8 cellular contexts compared by ENCODE assay signal in genomic region chr7:105005006-105005405, GRCh38. TPM values are rescaled to one million over a fixed set of nuclear protein-coding genes. Genes with fewer than 3 reads are reported as not detected.
A peak's percentile ranks its signal among the peaks of the same experiment; 100 is the strongest.
DNase-seq lines count a peak whose midpoint lies in the region; ATAC-seq, FAIRE-seq and TF ChIP-seq lines count a peak whose summit lies in the region.
"Not testable (repeated sequence)": the region's sequence is repeated elsewhere in the genome, so short reads cannot be mapped to it uniquely, and the experiment has no call there.

No MANE protein-coding gene starts in this region.

- H2AFZ ChIP-seq in SK-N-SH (ENCODE audit: low read depth); K562 (ENCODE audit: low read depth, low read length): not testable (repeated sequence)

- H3K27ac ChIP-seq in CD8-positive, alpha-beta T cell (ENCODE audit: low read depth, low read length); K562 (ENCODE audit: extremely low read depth, low read depth, low read length): not testable (repeated sequence)
- H3K27ac ChIP-seq in SK-N-SH (ENCODE audit: low read depth in 2 of 2, low read length in 1 of 2) (peak overlapping the region in 1 of 2 experiments; percentile 76; a peak in 2 of 4 replicates), gastroesophageal sphincter (peak overlapping the region in 3 of 4 donors; percentile 17 to 98 (median 79)), tibial artery (peak overlapping the region; percentile 78 to 100)

- in situ Hi-C loops in K562 (cut with MboI): not testable (repeated sequence)

- CTCF ChIA-PET in CD8-positive, alpha-beta T cell (lab: Charles Lee): interaction anchor here (1.3 to 3.7 kb wide), 2 partner anchors 23 to 49 kb away, joined by 3 to 33 read pairs; no protein-coding TSS in a partner anchor
- CTCF ChIA-PET in SK-N-SH (lab: Yijun Ruan, JAX): interaction anchor here (0.8 to 3.1 kb wide), 4 partner anchors 9 to 24 kb away, joined by 3 to 13 read pairs (median 5); partner anchors contain the start of gene KMT2E
- CTCF ChIA-PET in activated CD8-positive, alpha-beta memory T cell treated with anti-CD3 and anti-CD28 coated beads, Interleukin-2, amount 10 ng/mL, durations not matched to agents 7 days and 5 days (lab: Charles Lee): interaction anchor here (0.8 to 1.4 kb wide), 4 partner anchors 14 to 293 kb away, joined by 3 to 7 read pairs (median 3); no protein-coding TSS in a partner anchor
- CTCF ChIA-PET in K562 (lab: Yijun Ruan, JAX; ENCODE audit: low intra/inter-chr PET ratio): not testable (repeated sequence)

- not testable (repeated sequence) for H3K9me2 ChIP-seq in SK-N-SH

- H3K9me1 ChIP-seq in K562 (ENCODE audit: control insufficient read depth, insufficient read depth, low read length): not testable (repeated sequence)

- H3F3A ChIP-seq in SK-N-SH (replicated peaks; ENCODE audit: insufficient read depth): peaks cover 42% of the 10 kb centered on the region

- TF ChIP-seq POLR2A in K562 (conservative IDR thresholded peaks at IDR 0.05); gastroesophageal sphincter (IDR thresholded peaks at IDR 0.05): not testable (repeated sequence)

- peak overlapping the region; percentile 74 for H3K27ac Mint-ChIP-seq in CD8-positive, alpha-beta T cell
- peak overlapping the region; percentile 12 for H3K27ac Mint-ChIP-seq in activated CD8-positive, alpha-beta memory T cell treated with anti-CD3 and anti-CD28 coated beads, Interleukin-2, amount 10 ng/mL, durations not matched to agents 7 days and 5 days
- H3K27ac Mint-ChIP-seq in mesothelial cell of epicardium (peak overlapping the region; percentile 70), progenitor cell of endocrine pancreas (peak overlapping the region; percentile 89)

- TF ChIP-seq RAD21 in SK-N-SH (IDR thresholded peaks at IDR 0.05; ENCODE audit: low read length); K562 (CRISPR knock-in tag; conservative IDR thresholded peaks at IDR 0.05 in 1 of 2, IDR thresholded peaks at IDR 0.05 in 1 of 2): not testable (repeated sequence)

- POLR2A ChIA-PET in CD8-positive, alpha-beta T cell (lab: Charles Lee): interaction anchor here (0.6 to 2.1 kb wide), 3 partner anchors 8 to 21 kb away, joined by 3 to 6 read pairs (median 5); no protein-coding TSS in a partner anchor
- POLR2A ChIA-PET in SK-N-SH (lab: Yijun Ruan, JAX) (interaction anchor here (1.3 kb wide), 1 partner anchor 8 kb away, joined by 3 read pairs; no protein-coding TSS in a partner anchor), K562 (lab: Yijun Ruan, JAX) (interaction anchor here (0.6 to 1.9 kb wide), 4 partner anchors 10 to 32 kb away, joined by 3 to 11 read pairs (median 3); no protein-coding TSS in a partner anchor)

- peaks cover 88% of the 10 kb centered on the region for H3K4me1 Mint-ChIP-seq in CD8-positive, alpha-beta T cell (ENCODE audit: low read depth)
- H3K4me1 Mint-ChIP-seq in activated CD8-positive, alpha-beta memory T cell treated with anti-CD3 and anti-CD28 coated beads, Interleukin-2, amount 10 ng/mL, durations not matched to agents 7 days and 5 days: peaks cover 78% of the 10 kb centered on the region
- H3K4me1 Mint-ChIP-seq in mesothelial cell of epicardium: peaks cover 74% of the 10 kb centered on the region
- H3K4me1 Mint-ChIP-seq in progenitor cell of endocrine pancreas (ENCODE audit: low read depth): peaks cover 62% of the 10 kb centered on the region

- not testable (repeated sequence) for DNase-seq in CD8-positive, alpha-beta T cell; SK-N-SH; activated CD8-positive, alpha-beta memory T cell treated with anti-CD3 and anti-CD28 coated beads, Interleukin-2, amount 10 ng/mL, durations not matched to agents 7 days and 5 days; K562 (ENCODE audit: extremely low read depth in 1 of 4, low spot score in 3 of 4); mesothelial cell of epicardium (ENCODE audit: low spot score in 2 of 2, unreplicated experiment in 2 of 2); progenitor cell of endocrine pancreas (ENCODE audit: low spot score, unreplicated experiment); tibial artery

- intact Hi-C loops in CD8-positive, alpha-beta T cell (cut with DNase I, micrococcal nuclease): loop anchor here in 1 of 2 experiments (10.0 kb wide), 1 partner anchor 800 kb away; the partner anchor contains the start of gene ORC5
- intact Hi-C loops in K562 (cut with micrococcal nuclease); tibial artery (cut with DNase I; ENCODE audit: low total_unique reads): not testable (repeated sequence)

- BruUV-seq in K562 (replicated peaks; lab: Mats Ljungman, UMichigan): not testable (repeated sequence)

- not testable (repeated sequence) for TF ChIP-seq EP300 in SK-N-SH (IDR thresholded peaks at IDR 0.05; ENCODE audit: borderline replicate concordance in 1 of 2, low read depth in 1 of 2, low read length in 1 of 2); K562 (IDR thresholded peaks at IDR 0.05; ENCODE audit: low read length); gastroesophageal sphincter (IDR thresholded peaks at IDR 0.05)

- not testable (repeated sequence) for FAIRE-seq in K562 (lab: Jason Lieb, UNC)

- not testable (repeated sequence) for H3K27me3 ChIP-seq in CD8-positive, alpha-beta T cell (ENCODE audit: insufficient read depth, low read length); SK-N-SH (ENCODE audit: insufficient read depth); K562 (ENCODE audit: control insufficient read depth in 2 of 2, insufficient read depth in 2 of 2, low read length in 2 of 2); gastroesophageal sphincter; tibial artery

- H3K36me3 ChIP-seq in CD8-positive, alpha-beta T cell (ENCODE audit: insufficient read depth, low read length); gastroesophageal sphincter; tibial artery: not testable (repeated sequence)
- peaks cover 29 to 42% of the 10 kb centered on the region in 2 experiments for H3K36me3 ChIP-seq in SK-N-SH (replicated peaks in 1 of 2; ENCODE audit: control insufficient read depth in 1 of 2, insufficient read depth in 2 of 2, low read length in 1 of 2)
- peaks cover 82% of the 10 kb centered on the region for H3K36me3 ChIP-seq in K562 (ENCODE audit: control insufficient read depth, insufficient read depth, low read length)

- H3K4me2 ChIP-seq in SK-N-SH: peak overlapping the region; percentile 3; the same call in 1 of the 2 replicates
- H3K4me2 ChIP-seq in K562 (ENCODE audit: insufficient read depth, low read length): not testable (repeated sequence)

- TF ChIP-seq CTCF in CD8-positive, alpha-beta T cell (IDR thresholded peaks at IDR 0.05); SK-N-SH (IDR thresholded peaks at IDR 0.05); K562 (IDR thresholded peaks at IDR 0.05 in 2 of 3, conservative IDR thresholded peaks at IDR 0.05 in 1 of 3; ENCODE audit: insufficient read depth in 2 of 3, low read depth in 1 of 3, low read length in 3 of 3); gastroesophageal sphincter (IDR thresholded peaks at IDR 0.05); mesothelial cell of epicardium (IDR thresholded peaks at IDR 0.05; ENCODE audit: unreplicated experiment); progenitor cell of endocrine pancreas (IDR thresholded peaks at IDR 0.05; ENCODE audit: unreplicated experiment); tibial artery (IDR thresholded peaks at IDR 0.05): not testable (repeated sequence)

- H3K4me3 ChIP-seq in CD8-positive, alpha-beta T cell (ENCODE audit: low read depth, low read length); SK-N-SH (ENCODE audit: low read depth in 2 of 2, low read length in 1 of 2); K562; gastroesophageal sphincter; tibial artery: not testable (repeated sequence)

- 95% methylated on average over 8 of the region's 8 CpGs for WGBS in SK-N-SH (ENCODE audit: low lambda C conversion rate)
- WGBS in K562 (ENCODE audit: insufficient coverage, low coverage, missing lambda C conversion rate): 93% methylated on average over 8 of the region's 8 CpGs
- 57 to 79% methylated on average over 2 to 4 of the region's 8 CpGs for WGBS in gastroesophageal sphincter (ENCODE audit: low coverage in 1 of 2), 2 donors

- not testable (repeated sequence) for H3K79me2 ChIP-seq in SK-N-SH (ENCODE audit: insufficient read depth)
- H3K79me2 ChIP-seq in K562 (ENCODE audit: control insufficient read depth, insufficient read depth, low read length): peaks cover 100% of the 10 kb centered on the region; the same call in 2 of the 3 replicates

- H3K4me1 ChIP-seq in CD8-positive, alpha-beta T cell (ENCODE audit: insufficient read depth, low read length): peaks cover 82% of the 10 kb centered on the region
- H3K4me1 ChIP-seq in SK-N-SH (ENCODE audit: control insufficient read depth in 1 of 2, insufficient read depth in 2 of 2, low read depth in 1 of 2, low read length in 1 of 2) (peaks cover 28 to 43% of the 10 kb centered on the region in 2 experiments), K562 (replicated peaks in 1 of 2; ENCODE audit: control insufficient read depth in 2 of 2, insufficient read depth in 2 of 2, low read length in 2 of 2) (peaks cover 26 to 48% of the 10 kb centered on the region in 2 experiments), gastroesophageal sphincter (peaks cover 25 to 100% (median 51%) of the 10 kb centered on the region in 3 donors), tibial artery (peaks cover 0 to 97% (median 61%) of the 10 kb centered on the region in 4 donors)

- peaks cover 41% of the 10 kb centered on the region for H3K36me3 Mint-ChIP-seq in CD8-positive, alpha-beta T cell
- peaks cover 53% of the 10 kb centered on the region for H3K36me3 Mint-ChIP-seq in activated CD8-positive, alpha-beta memory T cell treated with anti-CD3 and anti-CD28 coated beads, Interleukin-2, amount 10 ng/mL, durations not matched to agents 7 days and 5 days
- H3K36me3 Mint-ChIP-seq in mesothelial cell of epicardium: not testable (repeated sequence)
- H3K36me3 Mint-ChIP-seq in progenitor cell of endocrine pancreas (ENCODE audit: insufficient read depth): peaks cover 13% of the 10 kb centered on the region

- H3K4me3 Mint-ChIP-seq in CD8-positive, alpha-beta T cell: peak overlapping the region; percentile 29
- H3K4me3 Mint-ChIP-seq in activated CD8-positive, alpha-beta memory T cell treated with anti-CD3 and anti-CD28 coated beads, Interleukin-2, amount 10 ng/mL, durations not matched to agents 7 days and 5 days; mesothelial cell of epicardium: not testable (repeated sequence)
- H3K4me3 Mint-ChIP-seq in progenitor cell of endocrine pancreas (ENCODE audit: low read depth): peak overlapping the region; percentile 25

- not testable (repeated sequence) for H3K27me3 Mint-ChIP-seq in CD8-positive, alpha-beta T cell (ENCODE audit: low read depth); activated CD8-positive, alpha-beta memory T cell treated with anti-CD3 and anti-CD28 coated beads, Interleukin-2, amount 10 ng/mL, durations not matched to agents 7 days and 5 days; mesothelial cell of epicardium (ENCODE audit: low read depth); progenitor cell of endocrine pancreas

- not testable (repeated sequence) for H3K9ac ChIP-seq in SK-N-SH; K562 (ENCODE audit: insufficient read depth in 1 of 2, low read depth in 2 of 2, low read length in 2 of 2)

- not testable (repeated sequence) for ATAC-seq in CD8-positive, alpha-beta T cell; activated CD8-positive, alpha-beta memory T cell treated with anti-CD3 and anti-CD28 coated beads, Interleukin-2, amount 10 ng/mL, durations not matched to agents 7 days and 5 days; K562; gastroesophageal sphincter

- H3K9me3 ChIP-seq in CD8-positive, alpha-beta T cell (ENCODE audit: low read length); SK-N-SH; K562 (replicated peaks; ENCODE audit: control insufficient read depth, insufficient read depth, low read depth, low read length); gastroesophageal sphincter; tibial artery: not testable (repeated sequence)

- H3K9me3 Mint-ChIP-seq in CD8-positive, alpha-beta T cell; activated CD8-positive, alpha-beta memory T cell treated with anti-CD3 and anti-CD28 coated beads, Interleukin-2, amount 10 ng/mL, durations not matched to agents 7 days and 5 days (ENCODE audit: low read depth); mesothelial cell of epicardium; progenitor cell of endocrine pancreas (ENCODE audit: low read depth): not testable (repeated sequence)

- not testable (repeated sequence) for H4K20me1 ChIP-seq in SK-N-SH (ENCODE audit: insufficient read depth)
- H4K20me1 ChIP-seq in K562 (replicated peaks; ENCODE audit: control insufficient read depth, insufficient read depth, low read length): peaks cover 80% of the 10 kb centered on the region

RNA-seq across cellular contexts. Expression of gene KMT2E, which starts 9.0 kb away (rescaled TPM):
- total RNA-seq in CD8-positive, alpha-beta T cell: 100 to 1,000 TPM; 320 TPM
- polyA plus RNA-seq in SK-N-SH (2012; rRNA removed) (6.4 and 6.9 TPM in 2 replicates), K562 (2011; rRNA removed) (11.1 and 14.5 TPM in 2 replicates), K562 (2014; fragmentation: Illumina TruSeq; extraction: Trizol) (33.8 and 38.7 TPM in 2 replicates), K562 (2014; fragmentation: Nextera tagmentation; extraction: Ambion mirVana) (10 to 100 TPM in 1 of 2 experiments, 1 to 10 TPM in 1; 8.9 to 15.9 TPM), K562 (2014; rRNA removed) (18.2 and 23.4 TPM in 2 replicates)
- polyA plus RNA-seq in SK-N-SH (2012; cell fraction: cytosol; rRNA removed): 9.0 and 9.1 TPM in 2 replicates
- polyA plus RNA-seq in SK-N-SH (2012; cell fraction: nucleus; rRNA removed): 18.7 and 26.4 TPM in 2 replicates
- 100 to 1,000 TPM; 110 to 127 TPM for total RNA-seq in activated CD8-positive, alpha-beta memory T cell treated with anti-CD3 and anti-CD28 coated beads, Interleukin-2, amount 10 ng/mL, durations not matched to agents 7 days and 5 days
- total RNA-seq in K562 (2011; cell fraction: chromatin; rRNA removed; ENCODE audit: low replicate concordance): 207 and 465 TPM in 2 replicates
- total RNA-seq in K562 (2011; cell fraction: nucleolus; rRNA removed): 88.1 and 130 TPM in 2 replicates
- total RNA-seq in K562 (2011; cell fraction: nucleoplasm; rRNA removed): 182 and 231 TPM in 2 replicates
- total RNA-seq in K562 (2014; rRNA removed) (33.5 and 38.1 TPM in 2 replicates), K562 (2014; rRNA removed; fragmentation: Illumina TruSeq; extraction: Trizol) (41.7 and 46.6 TPM in 2 replicates), K562 (2015; rRNA removed; fragmentation: Illumina TruSeq; extraction: Trizol) (38.6 and 39.9 TPM in 2 replicates), K562 (2021) (48.1 and 55.3 TPM in 2 replicates), gastroesophageal sphincter (100 to 1,000 TPM in 3 of 4 donors, 10 to 100 TPM in 1; 90.6 to 187 (median 112) TPM), mesothelial cell of epicardium (102 to 109 TPM (median 109 TPM) in 3 replicates), progenitor cell of endocrine pancreas (107 TPM in 2 replicates)
- 7.9 and 14.7 TPM in 2 replicates for polyA plus RNA-seq in K562 (2011; cell fraction: cytosol; rRNA removed)
- polyA plus RNA-seq in K562 (2011; cell fraction: nucleus; rRNA removed): 55.0 and 72.1 TPM in 2 replicates
- polyA plus RNA-seq in K562 (2012): 26.5 and 30.8 TPM in 2 replicates
- 84.5 and 96.0 TPM in 2 replicates for polyA minus RNA-seq in K562 (2011; rRNA and poly(A)+ RNA removed)
- 28.8 and 34.0 TPM in 2 replicates for polyA minus RNA-seq in K562 (2011; cell fraction: cytosol; rRNA and poly(A)+ RNA removed)
- polyA minus RNA-seq in K562 (2011; cell fraction: nucleus; rRNA and poly(A)+ RNA removed): 110 and 143 TPM in 2 replicates

Comparison
In these comparisons a context has a peak if more than half of its experiments do, and no peak if none do; other contexts are left out.
1. H3K27ac Mint-ChIP-seq: peak in every context shown above with its lines; median percentile 89 in progenitor cell of endocrine pancreas; 74 in CD8-positive, alpha-beta T cell; 70 in mesothelial cell of epicardium; 12 in activated CD8-positive, alpha-beta memory T cell treated with anti-CD3 and anti-CD28 coated beads, Interleukin-2, amount 10 ng/mL, durations not matched to agents 7 days and 5 days.